8 cellular contexts compared by ENCODE assay signal in genomic region chr2:180979935-180980184, GRCh38. TPM values are rescaled to one million over a fixed set of nuclear protein-coding genes. Genes with fewer than 3 reads are reported as not detected.
DNase-seq lines count a peak whose midpoint lies in the region; ATAC-seq, FAIRE-seq and TF ChIP-seq lines count a peak whose summit lies in the region.

No MANE protein-coding gene starts in this region.

- CTCF ChIA-PET in A549 (lab: Yijun Ruan, JAX), result interaction anchor here (0.6 to 3.0 kb wide), 14 partner anchors 9 to 854 kb away, joined by 3 to 16 read pairs (median 4); no protein-coding TSS in a partner anchor

- H3K27ac ChIP-seq in A549, result peak overlapping the region; percentile 93 to 94
- no peak overlapping the region for H3K27ac ChIP-seq in HL-60 (replicated peaks)
- H3K27ac ChIP-seq in mucosa of rectum (ENCODE audit: low read depth in 2 of 2, low read length in 2 of 2), result peak overlapping the region; percentile 70 to 73

- no peaks in the 10 kb centered on the region for H3K9me3 ChIP-seq in A549
- no peaks in the 10 kb centered on the region for H3K9me3 ChIP-seq in mucosa of rectum (ENCODE audit: control insufficient read depth in 2 of 2, low read length in 2 of 2)

- 34% methylated on average over 8 of the region's 12 CpGs for WGBS in A549 (ENCODE audit: missing lambda C conversion rate)

- H3K4me1 ChIP-seq in A549 (peaks cover 30% of the 10 kb centered on the region), mucosa of rectum (ENCODE audit: control insufficient read depth in 2 of 2, insufficient read depth in 2 of 2, low read length in 2 of 2) (peaks cover 8 to 11% of the 10 kb centered on the region in 2 donors)

- H3K4me3 ChIP-seq in A549, result peak overlapping the region; percentile 91
- H3K4me3 ChIP-seq in HL-60 (replicated peaks; ENCODE audit: insufficient read depth, low read length), result peak overlapping the region; percentile 63
- peak overlapping the region; percentile 63 to 75 for H3K4me3 ChIP-seq in mucosa of rectum (ENCODE audit: low read length in 2 of 2)

- H3K27me3 ChIP-seq in HL-60 (ENCODE audit: insufficient read depth, poor library complexity, severe bottlenecking) (peaks cover 2% of the 10 kb centered on the region), mucosa of rectum (ENCODE audit: control insufficient read depth in 2 of 2, insufficient read depth in 2 of 2, low read length in 2 of 2) (no peaks in the 10 kb centered on the region)

- TF ChIP-seq POLR2A in A549 (IDR thresholded peaks at IDR 0.05; ENCODE audit: low read length), result no peak

- DNase-seq in A549 (ENCODE audit: low read depth in 1 of 2, low spot score in 1 of 2) (no peak), HL-60 (ENCODE audit: low read depth in 1 of 2, low spot score in 1 of 2) (no peak), cerebellar cortex (ENCODE audit: low spot score) (peak; percentile 37), NCI-H82 treated with DMSO at 0.1 percent for 48 hours (lab: John Stamatoyannopoulos, UW; ENCODE audit: unreplicated experiment) (no peak), Kasumi-1 (lab: John Stamatoyannopoulos, UW) (no peak), UCSD-AML1 (lab: John Stamatoyannopoulos, UW; ENCODE audit: unreplicated experiment) (no peak)

- peak overlapping the region; percentile 15 to 72 for H3K9ac ChIP-seq in mucosa of rectum (ENCODE audit: low read depth in 1 of 2, low read length in 2 of 2)

- TF ChIP-seq RAD21 in A549 (conservative IDR thresholded peaks at IDR 0.05 in 1 of 2, IDR thresholded peaks at IDR 0.05 in 1 of 2), result no peak

- TF ChIP-seq CTCF in A549 (IDR thresholded peaks at IDR 0.05) (no peak), HL-60 (IDR thresholded peaks at IDR 0.05; ENCODE audit: insufficient read depth, low read length) (no peak)

- H3K4me2 ChIP-seq in A549, result peak overlapping the region; percentile 89

- no peak for TF ChIP-seq EP300 in A549 (IDR thresholded peaks at IDR 0.05)

- ATAC-seq in A549 (no peak), HG02678 (IDR thresholded peaks at IDR 0.05; ENCODE audit: unreplicated experiment) (no peak)

- H3K36me3 ChIP-seq in mucosa of rectum (ENCODE audit: control insufficient read depth in 2 of 2, insufficient read depth in 2 of 2, low read length in 2 of 2), result no peaks in the 10 kb centered on the region

- POLR2A ChIA-PET in A549 (lab: Yijun Ruan, JAX), result interaction anchor here (1.0 to 1.9 kb wide), 5 partner anchors 11 to 854 kb away, joined by 3 to 10 read pairs (median 5); no protein-coding TSS in a partner anchor

- no peak for FAIRE-seq in A549 (lab: Jason Lieb, UNC)

TF ChIP-seq in A549, 52 proteins besides CTCF, POLR2A, EP300 and RAD21:
- TF ChIP-seq ZFP36 (IDR thresholded peaks at IDR 0.05; ENCODE audit: borderline replicate concordance, partially characterized antibody) (no peak), CHD2 (IDR thresholded peaks at IDR 0.05; ENCODE audit: low read length, partially characterized antibody) (no peak), CHD4 (IDR thresholded peaks at IDR 0.05; ENCODE audit: borderline replicate concordance) (no peak), ESRRA (IDR thresholded peaks at IDR 0.05; ENCODE audit: borderline replicate concordance, low read length) (no peak), RCOR1 (IDR thresholded peaks at IDR 0.05; ENCODE audit: low read depth, low read length) (no peak), JUNB (IDR thresholded peaks at IDR 0.05) (no peak), NR3C1 (IDR thresholded peaks at IDR 0.05) (no peak), ZNF302 (CRISPR knock-in tag; IDR thresholded peaks at IDR 0.05) (no peak), FOSL2 (IDR thresholded peaks at IDR 0.05) (no peak), FOSL2 (CRISPR knock-in tag; IDR thresholded peaks at IDR 0.05) (no peak), EHMT2 (IDR thresholded peaks at IDR 0.05; ENCODE audit: low read depth) (no peak), CBX2 (IDR thresholded peaks at IDR 0.05; ENCODE audit: borderline replicate concordance, low read depth) (no peak), POLR2AphosphoS2 (conservative IDR thresholded peaks at IDR 0.05; ENCODE audit: low read length) (no peak), TP53 (CRISPR knock-in tag; IDR thresholded peaks at IDR 0.05) (no peak), HES2 (IDR thresholded peaks at IDR 0.05) (no peak)
TF ChIP-seq in A549: peak in this region for 0.

RNA-seq across cellular contexts. Expression of gene UBE2E3, which starts 0.5 kb away (rescaled TPM):
- polyA plus RNA-seq in A549 (2011; rRNA removed) (70.6 and 104 TPM in 2 replicates), A549 (2017; fragmentation: RNase III; extraction: RNeasy Plus Mini Kit Qiagen cat#74134 plus additional on column Dnase treatment) (54.0 to 59.7 TPM (median 55.4 TPM) in 3 replicates)
- 49.3 and 54.9 TPM in 2 replicates for polyA plus RNA-seq in A549 (2012; cell fraction: cytosol; rRNA removed)
- 18.6 and 28.5 TPM in 2 replicates for polyA plus RNA-seq in A549 (2012; cell fraction: nucleus; rRNA removed)
- 31.1 and 31.4 TPM in 2 replicates for polyA minus RNA-seq in A549 (2011; rRNA and poly(A)+ RNA removed)
